ENCODE assay signal across 8 cellular contexts in genomic region chr14:23186913-23187654, GRCh38. TPM values are rescaled to one million over a fixed set of nuclear protein-coding genes. Genes with fewer than 3 reads are reported as not detected.
DNase-seq lines count a peak whose midpoint lies in the region; ATAC-seq, FAIRE-seq and TF ChIP-seq lines count a peak whose summit lies in the region.

No MANE protein-coding gene starts in this region.

- H3K36me3 Mint-ChIP-seq in CD4-positive, alpha-beta memory T cell = no peaks in the 10 kb centered on the region

- in situ Hi-C loops in GM12878 (cut with MboI) = loop anchor here (10.0 kb wide), 1 partner anchor 62 kb away; no protein-coding TSS in a partner anchor

- peaks cover 0 to 3% (median 0%) of the 10 kb centered on the region in 4 donors for H3K4me1 Mint-ChIP-seq in CD4-positive, alpha-beta memory T cell

- H3K4me1 ChIP-seq in CD4-positive, alpha-beta memory T cell (ENCODE audit: insufficient read depth, low read length) = peaks cover 12% of the 10 kb centered on the region
- H3K4me1 ChIP-seq in GM12878 (ENCODE audit: control insufficient read depth, insufficient read depth, low read length) (peaks cover 7% of the 10 kb centered on the region; the same call in 1 of the 2 replicates), testis (peaks cover 4% of the 10 kb centered on the region)

- no peak for TF ChIP-seq EP300 in GM12878 (IDR thresholded peaks at IDR 0.05; ENCODE audit: borderline replicate concordance in 1 of 2, control insufficient read depth in 1 of 2, low read depth in 2 of 2, low read length in 2 of 2)

- no peaks in the 10 kb centered on the region for H3K9me3 ChIP-seq in CD4-positive, alpha-beta memory T cell (ENCODE audit: control insufficient read depth in 1 of 2, low read length in 2 of 2)
- no peaks in the 10 kb centered on the region for H3K9me3 ChIP-seq in GM12878 (replicated peaks; ENCODE audit: control insufficient read depth, insufficient read depth, low read length)
- no peaks in the 10 kb centered on the region for H3K9me3 ChIP-seq in testis

- H4K20me1 ChIP-seq in GM12878 (ENCODE audit: control insufficient read depth, insufficient read depth) = no peaks in the 10 kb centered on the region

- no peaks in the 10 kb centered on the region for H3K79me2 ChIP-seq in GM12878 (ENCODE audit: control insufficient read depth, insufficient read depth, low read length)

- 47% methylated on average over 12 of the region's 12 CpGs for WGBS in GM12878 (ENCODE audit: insufficient coverage, insufficient replicate concordance, low lambda C conversion rate, missing lambda C conversion rate)
- 53 to 56% methylated on average over 12 of the region's 12 CpGs for WGBS in testis, 2 donors

- intact Hi-C loops in CD4-positive, alpha-beta memory T cell (cut with micrococcal nuclease) = loop anchor here (1.0 to 2.0 kb wide), 4 partner anchors 67 to 200 kb away; no protein-coding TSS in a partner anchor
- intact Hi-C loops in GM12878 (cut with micrococcal nuclease; ENCODE audit: unreplicated experiment) = loop anchor here (1.0 to 2.0 kb wide), 2 partner anchors 67 to 118 kb away; no protein-coding TSS in a partner anchor
- intact Hi-C loops in testis (cut with DNase I; ENCODE audit: low total_unique reads) = loop anchor here (5.0 kb wide), 1 partner anchor 65 kb away; no protein-coding TSS in a partner anchor

- no peak overlapping the region for H3K4me2 ChIP-seq in GM12878 (ENCODE audit: control insufficient read depth, insufficient read depth)

- POLR2A ChIA-PET in CD4-positive, alpha-beta memory T cell (lab: Charles Lee; ENCODE audit: partially characterized antibody) = interaction anchor here (1.0 to 3.0 kb wide), 2 partner anchors 67 to 118 kb away, joined by 3 to 23 read pairs; partner anchors contain the start of gene CEBPE
- POLR2A ChIA-PET in GM12878 (lab: Charles Lee) = no interaction called here

- peak in 3 of 5 donors; percentile 22 to 33 (median 29) for DNase-seq in CD4-positive, alpha-beta memory T cell
- DNase-seq in H4 (ENCODE audit: low spot score) = peak; percentile 58
- peak; percentile 15 for DNase-seq in NCI-H526 treated with DMSO at 0.1 percent for 48 hours (lab: John Stamatoyannopoulos, UW)
- DNase-seq in GM12878 (ENCODE audit: low read depth, low spot score) = peak; percentile 5
- peak; percentile 68 for DNase-seq in iris pigment epithelial cell (ENCODE audit: low read depth)
- DNase-seq in testis = peak; percentile 75
- no peak for DNase-seq in HPDE6-E6E7 (ENCODE audit: extremely low spot score)

- CTCF ChIA-PET in CD4-positive, alpha-beta memory T cell (lab: Charles Lee; ENCODE audit: partially characterized antibody) = interaction anchor here (0.9 to 9.9 kb wide), 18 partner anchors 10 to 200 kb away, joined by 3 to 151 read pairs (median 4); partner anchors contain the start of genes ACIN1, C14orf119, CEBPE and PABPN1
- CTCF ChIA-PET in GM12878 (lab: Yijun Ruan, JAX) = interaction anchor here (0.5 to 8.5 kb wide), 16 partner anchors 10 to 193 kb away, joined by 3 to 127 read pairs (median 4); partner anchors contain the start of gene CEBPE

- SMC1A ChIA-PET in GM12878 (lab: Charles Lee; ENCODE audit: uncharacterized antibody, unreplicated experiment) = interaction anchor here (0.6 to 5.3 kb wide), 8 partner anchors 10 to 118 kb away, joined by 3 to 34 read pairs (median 4); partner anchors contain the start of genes ACIN1 and C14orf119

- TF ChIP-seq POLR2A in GM12878 (IDR thresholded peaks at IDR 0.05; ENCODE audit: low read depth, low read length) = no peak
- TF ChIP-seq POLR2A in testis (IDR thresholded peaks at IDR 0.05) = no peak

- H3K27me3 Mint-ChIP-seq in CD4-positive, alpha-beta memory T cell = peaks cover 0 to 7% of the 10 kb centered on the region in 2 donors

- no peaks in the 10 kb centered on the region for H3K36me3 ChIP-seq in CD4-positive, alpha-beta memory T cell (ENCODE audit: insufficient read depth, low read length)
- no peaks in the 10 kb centered on the region for H3K36me3 ChIP-seq in GM12878 (ENCODE audit: control insufficient read depth in 2 of 2, insufficient read depth in 2 of 2, low read length in 1 of 2)
- H3K36me3 ChIP-seq in testis (ENCODE audit: low read depth, missing control alignments) = no peaks in the 10 kb centered on the region

- H3K4me3 Mint-ChIP-seq in CD4-positive, alpha-beta memory T cell = no peak overlapping the region

- H3K9me3 Mint-ChIP-seq in CD4-positive, alpha-beta memory T cell = no peaks in the 10 kb centered on the region

- no TSS peak for BruUV-seq in GM12878 (replicated peaks; lab: Mats Ljungman, UMichigan)

- no peak overlapping the region for H3K4me3 ChIP-seq in CD4-positive, alpha-beta memory T cell (ENCODE audit: low read length in 2 of 2)
- H3K4me3 ChIP-seq in GM12878 (no peak overlapping the region), testis (no peak overlapping the region)

- peaks cover 8% of the 10 kb centered on the region for H3K27me3 ChIP-seq in CD4-positive, alpha-beta memory T cell (ENCODE audit: insufficient read depth, low read length)
- peaks cover 1 to 5% of the 10 kb centered on the region in 2 experiments; a peak in 3 of 4 replicates for H3K27me3 ChIP-seq in GM12878 (replicated peaks in 1 of 2; ENCODE audit: control insufficient read depth in 2 of 2, insufficient read depth in 2 of 2, low read length in 1 of 2)
- no peaks in the 10 kb centered on the region for H3K27me3 ChIP-seq in testis

- H3K27ac Mint-ChIP-seq in CD4-positive, alpha-beta memory T cell = no peak overlapping the region

- ATAC-seq in GM12878 = peak; percentile 73
- no peak for ATAC-seq in HG02678 (IDR thresholded peaks at IDR 0.05; ENCODE audit: unreplicated experiment)

- peak; percentile 71 for TF ChIP-seq RAD21 in GM12878 (IDR thresholded peaks at IDR 0.05; ENCODE audit: insufficient read depth, low read depth, low read length)

- RAD21 ChIA-PET in GM12878 (lab: Charles Lee; ENCODE audit: unreplicated experiment) = interaction anchor here (0.6 to 3.0 kb wide), 8 partner anchors 9 to 214 kb away, joined by 3 to 13 read pairs (median 4); no protein-coding TSS in a partner anchor

- no peak overlapping the region for H3K9ac ChIP-seq in GM12878 (ENCODE audit: control insufficient read depth, insufficient read depth, low read length)

- no peak for FAIRE-seq in GM12878 (lab: Jason Lieb, UNC)

- TF ChIP-seq CTCF in GM12878 (IDR thresholded peaks at IDR 0.05 in 2 of 3, conservative IDR thresholded peaks at IDR 0.05 in 1 of 3; ENCODE audit: control insufficient read depth in 2 of 3, extremely low read depth in 1 of 3, insufficient read depth in 1 of 3, low read depth in 3 of 3, low read length in 3 of 3) = peak; percentile 58 to 67 (median 66)
- TF ChIP-seq CTCF in testis (IDR thresholded peaks at IDR 0.05) = peak; percentile 68 to 89 (median 88)

- no peak overlapping the region for H3K27ac ChIP-seq in CD4-positive, alpha-beta memory T cell (ENCODE audit: low read depth, low read length)
- H3K27ac ChIP-seq in GM12878 (ENCODE audit: control insufficient read depth, insufficient read depth) (no peak overlapping the region), testis (no peak overlapping the region)

- H2AFZ ChIP-seq in GM12878 (ENCODE audit: control insufficient read depth, low read depth, low read length) = no peak overlapping the region

TF ChIP-seq in GM12878, 131 proteins besides CTCF, POLR2A, EP300 and RAD21:
- no peak for TF ChIP-seq ZSCAN29 (IDR thresholded peaks at IDR 0.05)
- peak; percentile 73; the same call in 1 of the 2 replicates for TF ChIP-seq SMC3 (IDR thresholded peaks at IDR 0.05; ENCODE audit: borderline replicate concordance, low read length)

RNA-seq across cellular contexts. Expression of gene SLC7A8, which starts 3.6 kb away (rescaled TPM):
- 1 to 10 TPM; 2.4 to 4.1 TPM for total RNA-seq in CD4-positive, alpha-beta memory T cell
- polyA plus RNA-seq in CD4-positive, alpha-beta memory T cell = under 1 TPM; 0.56 to 0.62 TPM
- total RNA-seq in H4 (2014; rRNA removed; shearing (Covaris generic)) = 5.2 and 5.6 TPM in 2 replicates
- not detected in 2 replicates for total RNA-seq in GM12878 (2013; cell fraction: nucleolus; rRNA removed)
- not detected in 2 replicates for total RNA-seq in GM12878 (2014; rRNA removed)
- not detected in 2 replicates for total RNA-seq in GM12878 (2014; rRNA removed; fragmentation: Illumina TruSeq; extraction: Trizol)
- 0.28 and 0.45 TPM in 2 replicates for total RNA-seq in GM12878 (2021)
- not detected for polyA plus RNA-seq in GM12878 (2011; ENCODE audit: low read depth)
- polyA plus RNA-seq in GM12878 (2011; rRNA removed) = not detected in 2 replicates
- polyA plus RNA-seq in GM12878 (2011; cell fraction: cytosol; rRNA removed) = not detected in 2 replicates
- 0.04 and 0.06 TPM in 2 replicates for polyA plus RNA-seq in GM12878 (2011; cell fraction: nucleus; rRNA removed)
- not detected in 2 replicates for polyA plus RNA-seq in GM12878 (2012)
- 0.06 TPM in 1 of 2 replicates, not detected in the other for polyA plus RNA-seq in GM12878 (2014; fragmentation: Illumina TruSeq; extraction: Trizol)
- polyA plus RNA-seq in GM12878 (2014; fragmentation: Nextera tagmentation; extraction: Ambion mirVana) = not detected
- polyA plus RNA-seq in GM12878 (2014; rRNA removed) = not detected in 2 replicates
- under 1 TPM in 1 of 2 experiments, not detected in 1; 0.21 TPM for polyA plus RNA-seq in GM12878 (2016; fragmentation: Nextera tagmentation; extraction: Ambion mirVana)
- not detected in 2 replicates for polyA minus RNA-seq in GM12878 (2011; rRNA and poly(A)+ RNA removed)
- not detected in 2 replicates for polyA minus RNA-seq in GM12878 (2011; cell fraction: cytosol; rRNA and poly(A)+ RNA removed)
- not detected in 2 replicates for polyA minus RNA-seq in GM12878 (2011; cell fraction: nucleus; rRNA and poly(A)+ RNA removed)
- total RNA-seq in testis = 10 to 100 TPM; 78.2 to 94.2 TPM
- 73.5 TPM for polyA plus RNA-seq in testis (ENCODE audit: insufficient read depth, low read depth, low replicate concordance)

RNA-seq across cellular contexts. Expression of gene RNF212B, which starts 50.7 kb away (rescaled TPM):
- not detected for total RNA-seq in CD4-positive, alpha-beta memory T cell
- not detected for polyA plus RNA-seq in CD4-positive, alpha-beta memory T cell
- total RNA-seq in H4 (2014; rRNA removed; shearing (Covaris generic)) = not detected in 2 replicates
- total RNA-seq in GM12878 (2013; cell fraction: nucleolus; rRNA removed) = not detected in 2 replicates
- total RNA-seq in GM12878 (2014; rRNA removed) = not detected in 2 replicates
- not detected in 2 replicates for total RNA-seq in GM12878 (2014; rRNA removed; fragmentation: Illumina TruSeq; extraction: Trizol)
- not detected in 2 replicates for total RNA-seq in GM12878 (2021)
- not detected for polyA plus RNA-seq in GM12878 (2011; ENCODE audit: low read depth)
- not detected in 2 replicates for polyA plus RNA-seq in GM12878 (2011; rRNA removed)
- not detected in 2 replicates for polyA plus RNA-seq in GM12878 (2011; cell fraction: cytosol; rRNA removed)
- polyA plus RNA-seq in GM12878 (2011; cell fraction: nucleus; rRNA removed) = not detected in 2 replicates
- not detected in 2 replicates for polyA plus RNA-seq in GM12878 (2012)
- not detected in 2 replicates for polyA plus RNA-seq in GM12878 (2014; fragmentation: Illumina TruSeq; extraction: Trizol)
- not detected for polyA plus RNA-seq in GM12878 (2014; fragmentation: Nextera tagmentation; extraction: Ambion mirVana)
- not detected in 2 replicates for polyA plus RNA-seq in GM12878 (2014; rRNA removed)
- not detected for polyA plus RNA-seq in GM12878 (2016; fragmentation: Nextera tagmentation; extraction: Ambion mirVana)
- not detected in 2 replicates for polyA minus RNA-seq in GM12878 (2011; rRNA and poly(A)+ RNA removed)
- not detected in 2 replicates for polyA minus RNA-seq in GM12878 (2011; cell fraction: cytosol; rRNA and poly(A)+ RNA removed)
- not detected in 2 replicates for polyA minus RNA-seq in GM12878 (2011; cell fraction: nucleus; rRNA and poly(A)+ RNA removed)
- 10 to 100 TPM in 1 of 2 donors, 1 to 10 TPM in 1; 5.4 to 23.2 TPM for total RNA-seq in testis
- 18.3 TPM for polyA plus RNA-seq in testis (ENCODE audit: insufficient read depth, low read depth, low replicate concordance)

Comparison
In these comparisons a context has a peak if more than half of its experiments do, and no peak if none do; other contexts are left out.
1. RNA of gene SLC7A8, which starts 3.6 kb away (total RNA-seq): 78.2 to 94.2 TPM in testis; 5.2 to 5.6 TPM in H4, 2.4 to 4.1 TPM in CD4-positive, alpha-beta memory T cell and 0.28 to 0.45 TPM in GM12878; every median in the first group is over 10 times any median in the second.